In the genomic region with DNA sequence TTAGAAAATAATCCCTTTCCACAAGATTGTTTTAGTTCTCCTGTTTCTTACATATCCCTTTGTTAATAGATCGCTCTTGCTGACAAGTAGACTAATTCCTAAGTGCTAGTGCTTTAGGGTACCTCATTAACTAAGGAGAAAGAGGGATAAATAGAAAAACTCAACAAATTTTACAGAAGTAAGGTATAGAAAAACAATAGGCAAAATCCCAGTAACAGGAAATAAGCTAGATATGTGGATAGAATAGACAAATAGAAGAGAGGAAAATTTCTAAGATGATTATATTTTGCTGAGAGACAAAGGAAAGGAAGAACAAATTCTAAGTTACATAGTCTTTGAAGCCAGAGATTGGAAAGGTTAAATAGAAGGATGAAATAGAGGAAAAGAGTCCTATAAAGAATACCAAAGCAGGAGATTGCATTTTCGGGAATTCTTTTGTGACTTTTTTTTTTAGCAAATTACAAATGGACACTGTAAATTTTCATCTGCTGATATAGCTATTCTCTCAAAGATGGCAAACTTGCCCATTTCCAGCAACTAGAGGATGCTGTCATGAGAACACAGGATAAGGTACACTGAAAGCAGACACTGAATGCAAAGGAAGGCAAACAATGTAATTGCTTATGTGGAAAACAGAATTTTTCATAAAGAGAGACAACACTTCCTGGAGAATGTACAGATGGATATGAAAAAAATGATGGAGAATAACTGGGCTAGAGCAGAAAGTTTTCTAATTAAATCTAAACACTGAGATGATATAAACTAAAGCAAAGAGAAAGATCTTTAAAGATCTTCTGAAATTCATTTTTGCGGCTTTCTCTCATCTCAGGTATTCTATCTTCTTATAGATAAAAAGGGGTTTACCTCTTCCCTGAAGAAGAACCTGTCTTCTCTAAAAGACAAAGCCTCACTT, we compare ENCODE assay signal across 18 cellular contexts. TPM values are rescaled to one million over a fixed set of nuclear protein-coding genes. Genes with fewer than 3 reads are reported as not detected.
DNase-seq lines count a peak whose midpoint lies in the region; ATAC-seq, FAIRE-seq and TF ChIP-seq lines count a peak whose summit lies in the region.
"Had no signal": no experiment of that assay in that cellular context is flagged by ENCODE, and none has a peak within 500 bp of the region (broad histone marks: within the 10 kb centered on the region; RNA-seq: fewer than 3 reads in every experiment).

No MANE protein-coding gene starts in this region.

- peaks cover 52% of the 10 kb centered on the region for H3K79me2 ChIP-seq in DND-41 (ENCODE audit: insufficient read depth, low read length)
- peaks cover 68% of the 10 kb centered on the region for H3K79me2 ChIP-seq in Loucy (ENCODE audit: insufficient read depth, low read length)
- peaks cover 41% of the 10 kb centered on the region for H3K79me2 ChIP-seq in GM12878 (ENCODE audit: control insufficient read depth, insufficient read depth, low read length)
- H3K79me2 ChIP-seq: parathyroid adenoma had no signal

- H3F3A ChIP-seq in Loucy (ENCODE audit: low read depth) = peaks cover 5% of the 10 kb centered on the region; the same call in 1 of the 2 replicates

- H3K27me3 ChIP-seq in DND-41 (ENCODE audit: insufficient read depth, low read length, poor library complexity) (no peaks in the 10 kb centered on the region), Loucy (ENCODE audit: insufficient read depth, low read length, poor library complexity, severe bottlenecking) (no peaks in the 10 kb centered on the region), GM12878 (replicated peaks in 1 of 2; ENCODE audit: control insufficient read depth in 2 of 2, insufficient read depth in 2 of 2, low read length in 1 of 2) (no peaks in the 10 kb centered on the region), small intestine (ENCODE audit: control insufficient read depth in 2 of 2, insufficient read depth in 2 of 2, low read length in 2 of 2) (no peaks in the 10 kb centered on the region), left ventricle myocardium inferior (ENCODE audit: low read depth) (no peaks in the 10 kb centered on the region), aorta (ENCODE audit: control insufficient read depth in 1 of 2, insufficient read depth in 2 of 2, low read length in 1 of 2) (peaks cover 0 to 2% of the 10 kb centered on the region in 2 donors)
- H3K27me3 ChIP-seq: dorsolateral prefrontal cortex had no signal

- FAIRE-seq in GM12878 (lab: Jason Lieb, UNC) (no peak), small intestine (lab: Jason Lieb, UNC) (no peak)
- FAIRE-seq: H1 had no signal

- peaks cover 19% of the 10 kb centered on the region for H3K36me3 ChIP-seq in DND-41 (ENCODE audit: insufficient read depth, low read length)
- peaks cover 14% of the 10 kb centered on the region for H3K36me3 ChIP-seq in Loucy (ENCODE audit: insufficient read depth, low read length)
- peaks cover 0 to 6% of the 10 kb centered on the region in 2 experiments; a peak in 2 of 4 replicates for H3K36me3 ChIP-seq in GM12878 (ENCODE audit: control insufficient read depth in 2 of 2, insufficient read depth in 2 of 2, low read length in 1 of 2)
- no peaks in the 10 kb centered on the region for H3K36me3 ChIP-seq in small intestine (ENCODE audit: control insufficient read depth in 2 of 2, insufficient read depth in 2 of 2, low read length in 2 of 2)
- no peaks in the 10 kb centered on the region for H3K36me3 ChIP-seq in left ventricle myocardium inferior
- H3K36me3 ChIP-seq in aorta (ENCODE audit: control insufficient read depth in 1 of 2, insufficient read depth in 2 of 2, low read length in 1 of 2) = no peaks in the 10 kb centered on the region

- H3K9me2 ChIP-seq in Loucy (replicated peaks; ENCODE audit: low read depth, low read length) = no peaks in the 10 kb centered on the region

- H3K4me3 Mint-ChIP-seq in nephron progenitor cell = no peak overlapping the region

- no peak overlapping the region for H3K27ac Mint-ChIP-seq in nephron progenitor cell

- in situ Hi-C loops in GM12878 (cut with MboI) = no loop called here

- H3K36me3 Mint-ChIP-seq in nephron progenitor cell (ENCODE audit: low read depth) = no peaks in the 10 kb centered on the region

- H3K9me3 ChIP-seq in DND-41 (ENCODE audit: insufficient read depth, low read length, severe bottlenecking) (no peaks in the 10 kb centered on the region), Loucy (ENCODE audit: insufficient read depth, low read depth, low read length) (no peaks in the 10 kb centered on the region), GM12878 (replicated peaks; ENCODE audit: control insufficient read depth, insufficient read depth, low read length) (no peaks in the 10 kb centered on the region; the same call in 1 of the 3 replicates), small intestine (ENCODE audit: control insufficient read depth, low read depth) (no peaks in the 10 kb centered on the region), left ventricle myocardium inferior (replicated peaks) (no peaks in the 10 kb centered on the region), aorta (ENCODE audit: control insufficient read depth, low read length) (no peaks in the 10 kb centered on the region)

- CTCF ChIA-PET in GM12878 (lab: Yijun Ruan, JAX) = interaction anchor here (1.1 to 19.3 kb wide), 7 partner anchors 9 to 393 kb away, joined by 3 to 835 read pairs (median 10); no protein-coding TSS in a partner anchor

- SMC1A ChIA-PET in GM12878 (lab: Charles Lee; ENCODE audit: uncharacterized antibody, unreplicated experiment) = interaction anchor here (1.2 to 22.8 kb wide), 7 partner anchors 9 to 107 kb away, joined by 3 to 814 read pairs (median 13); no protein-coding TSS in a partner anchor

- TF ChIP-seq POLR2A in GM12878 (IDR thresholded peaks at IDR 0.05; ENCODE audit: low read depth, low read length) = no peak

- H3K4me1 ChIP-seq in DND-41 (ENCODE audit: insufficient read depth, low read length) = peaks cover 75% of the 10 kb centered on the region
- H3K4me1 ChIP-seq in Loucy (ENCODE audit: insufficient read depth, low read length, poor library complexity, severe bottlenecking) = peaks cover 47% of the 10 kb centered on the region
- H3K4me1 ChIP-seq in GM12878 (ENCODE audit: control insufficient read depth, insufficient read depth, low read length) = peaks cover 13% of the 10 kb centered on the region
- H3K4me1 ChIP-seq in small intestine (ENCODE audit: control insufficient read depth in 2 of 2, insufficient read depth in 1 of 2, low read depth in 1 of 2, low read length in 1 of 2) = peaks cover 0 to 2% of the 10 kb centered on the region in 2 donors
- H3K4me1 ChIP-seq in left ventricle myocardium inferior = no peaks in the 10 kb centered on the region
- H3K4me1 ChIP-seq in aorta (ENCODE audit: control insufficient read depth in 1 of 2, insufficient read depth in 2 of 2, low read length in 2 of 2) = no peaks in the 10 kb centered on the region
- H3K4me1 ChIP-seq: parathyroid adenoma had no signal

- TF ChIP-seq CTCF in DND-41 (IDR thresholded peaks at IDR 0.05; ENCODE audit: borderline replicate concordance, extremely low read depth, low read length, poor library complexity, severe bottlenecking) (no peak), Loucy (conservative IDR thresholded peaks at IDR 0.05; ENCODE audit: low read length) (no peak), GM12878 (IDR thresholded peaks at IDR 0.05 in 2 of 3, conservative IDR thresholded peaks at IDR 0.05 in 1 of 3; ENCODE audit: control insufficient read depth in 2 of 3, extremely low read depth in 1 of 3, insufficient read depth in 1 of 3, low read depth in 3 of 3, low read length in 3 of 3) (no peak), nephron progenitor cell (IDR thresholded peaks at IDR 0.05) (no peak), left ventricle myocardium inferior (IDR thresholded peaks at IDR 0.05; ENCODE audit: borderline replicate concordance) (no peak)

- no peak for DNase-seq in DND-41
- DNase-seq in GM12878 (ENCODE audit: low read depth, low spot score) = no peak
- no peak for DNase-seq in small intestine
- DNase-seq in nephron progenitor cell = no peak
- DNase-seq in left ventricle myocardium inferior = no peak
- no peak for DNase-seq in aorta
- DNase-seq: amniotic stem cell, dorsolateral prefrontal cortex, GF-D8, left ventricle myocardium superior, NCI-H146, NCI-H748 treated with DMSO at 0.1 percent for 48 hours had no signal

- ATAC-seq in DND-41 (ENCODE audit: insufficient read depth, low read depth) (no peak), GM12878 (no peak), HG03139 (IDR thresholded peaks at IDR 0.05; ENCODE audit: unreplicated experiment) (no peak), aorta (ENCODE audit: low FRiP score) (no peak)
- ATAC-seq: left ventricle myocardium superior had no signal

- peak overlapping the region; percentile 71 for H3K4me2 ChIP-seq in DND-41 (ENCODE audit: insufficient read depth, low read length)
- H3K4me2 ChIP-seq in Loucy (ENCODE audit: low read depth, low read length, poor library complexity, severe bottlenecking) = peak overlapping the region; percentile 98
- peak overlapping the region; percentile 53 for H3K4me2 ChIP-seq in GM12878 (ENCODE audit: control insufficient read depth, insufficient read depth)

- H3K4me1 Mint-ChIP-seq in nephron progenitor cell = peaks cover 26% of the 10 kb centered on the region

- no peak overlapping the region for H2AFZ ChIP-seq in DND-41 (ENCODE audit: low read depth, low read length)
- H2AFZ ChIP-seq in Loucy (ENCODE audit: low read length) = no peak overlapping the region
- H2AFZ ChIP-seq in GM12878 (ENCODE audit: control insufficient read depth, low read depth, low read length) = no peak overlapping the region
- H2AFZ ChIP-seq: parathyroid adenoma had no signal

- BruUV-seq in GM12878 (replicated peaks; lab: Mats Ljungman, UMichigan) = TSS peak; percentile 69

- TF ChIP-seq RAD21 in GM12878 (IDR thresholded peaks at IDR 0.05; ENCODE audit: insufficient read depth, low read depth, low read length) = no peak

- RAD21 ChIA-PET in GM12878 (lab: Charles Lee; ENCODE audit: unreplicated experiment) = interaction anchor here (0.9 to 17.5 kb wide), 14 partner anchors 9 to 1671 kb away, joined by 3 to 577 read pairs (median 4); a partner anchor contains a TSS

- 34% methylated on average over 3 of the region's 3 CpGs for WGBS in GM12878 (ENCODE audit: insufficient coverage, insufficient replicate concordance, low lambda C conversion rate, missing lambda C conversion rate)
- 61 to 85% (median 73%) methylated on average over 3 of the region's 3 CpGs for WGBS in small intestine, 3 donors
- WGBS in aorta, 2 donors = 86 to 88% methylated on average over 3 of the region's 3 CpGs

- H3K27ac ChIP-seq in DND-41 (ENCODE audit: low read length) = peak overlapping the region; percentile 92
- peak overlapping the region; percentile 29 for H3K27ac ChIP-seq in GM12878 (ENCODE audit: control insufficient read depth, insufficient read depth)
- H3K27ac ChIP-seq in small intestine (ENCODE audit: low read depth in 1 of 2, low read length in 1 of 2) = peak overlapping the region; percentile 32 to 91
- H3K27ac ChIP-seq in left ventricle myocardium inferior (replicated peaks) = no peak overlapping the region
- no peak overlapping the region for H3K27ac ChIP-seq in aorta (ENCODE audit: low read depth in 1 of 2, low read length in 2 of 2)
- H3K27ac ChIP-seq: C4-2B, parathyroid adenoma, SK-N-MC had no signal

- POLR2A ChIA-PET in GM12878 (lab: Charles Lee) = interaction anchor here (0.9 to 2.8 kb wide), 9 partner anchors 7 to 109 kb away, joined by 3 to 12 read pairs (median 6); a partner anchor contains a TSS

- H3K9ac ChIP-seq in DND-41 (ENCODE audit: low read depth, low read length) = peak overlapping the region; percentile 70
- H3K9ac ChIP-seq in Loucy (ENCODE audit: low read depth, low read length, poor library complexity, severe bottlenecking) = peak overlapping the region; percentile 78
- peak overlapping the region; percentile 51 for H3K9ac ChIP-seq in GM12878 (ENCODE audit: control insufficient read depth, insufficient read depth, low read length)
- H3K9ac ChIP-seq: parathyroid adenoma had no signal

- intact Hi-C loops in GM12878 (cut with micrococcal nuclease; ENCODE audit: unreplicated experiment) = no loop called here
- intact Hi-C loops in left ventricle myocardium inferior (cut with micrococcal nuclease) = no loop called here
- intact Hi-C loops in aorta (cut with DNase I) = loop anchor here in 1 of 2 donors (10.0 kb wide), 1 partner anchor 385 kb away; no protein-coding TSS in a partner anchor

- H3K4me3 ChIP-seq in DND-41 (ENCODE audit: low read depth in 1 of 2, low read length in 2 of 2) = peak overlapping the region; percentile 39 to 63
- peak overlapping the region; percentile 79 for H3K4me3 ChIP-seq in Loucy (ENCODE audit: low read length, poor library complexity, severe bottlenecking)
- H3K4me3 ChIP-seq in GM12878 = peak overlapping the region; percentile 87
- peak overlapping the region; percentile 35 to 46 for H3K4me3 ChIP-seq in small intestine (ENCODE audit: low read depth in 1 of 2, low read length in 2 of 2)
- no peak overlapping the region for H3K4me3 ChIP-seq in left ventricle myocardium inferior
- H3K4me3 ChIP-seq in aorta (ENCODE audit: low read length in 2 of 2) = no peak overlapping the region
- H3K4me3 ChIP-seq: SK-N-MC had no signal

- H3K9me3 Mint-ChIP-seq in nephron progenitor cell = no peaks in the 10 kb centered on the region

- no peak for TF ChIP-seq EP300 in GM12878 (IDR thresholded peaks at IDR 0.05; ENCODE audit: borderline replicate concordance in 1 of 2, control insufficient read depth in 1 of 2, low read depth in 2 of 2, low read length in 2 of 2)

- H3K27me3 Mint-ChIP-seq in nephron progenitor cell (ENCODE audit: low read depth, poor library complexity) = no peaks in the 10 kb centered on the region

- H4K20me1 ChIP-seq in DND-41 (ENCODE audit: insufficient read depth, low read length) (no peaks in the 10 kb centered on the region), Loucy (ENCODE audit: insufficient read depth, low read length, poor library complexity, severe bottlenecking) (peaks cover 16% of the 10 kb centered on the region), GM12878 (ENCODE audit: control insufficient read depth, insufficient read depth) (no peaks in the 10 kb centered on the region)

RNA-seq across cellular contexts. Expression of a gene that starts 0.8 kb away (rescaled TPM):
- total RNA-seq in GM12878 (2013; cell fraction: nucleolus; rRNA removed) = 224 and 241 TPM in 2 replicates
- 15.0 and 23.3 TPM in 2 replicates for total RNA-seq in GM12878 (2014; rRNA removed)
- 18.2 and 21.8 TPM in 2 replicates for total RNA-seq in GM12878 (2014; rRNA removed; fragmentation: Illumina TruSeq; extraction: Trizol)
- total RNA-seq in GM12878 (2021) = 10.8 and 12.4 TPM in 2 replicates
- polyA plus RNA-seq in GM12878 (2011; ENCODE audit: low read depth) = 20.1 TPM
- polyA plus RNA-seq in GM12878 (2011; rRNA removed) = 156 and 338 TPM in 2 replicates
- polyA plus RNA-seq in GM12878 (2011; cell fraction: cytosol; rRNA removed) = 40.2 and 51.7 TPM in 2 replicates
- polyA plus RNA-seq in GM12878 (2011; cell fraction: nucleus; rRNA removed) = 75.4 and 142 TPM in 2 replicates
- 23.3 and 64.7 TPM in 2 replicates for polyA plus RNA-seq in GM12878 (2012)
- polyA plus RNA-seq in GM12878 (2014; fragmentation: Illumina TruSeq; extraction: Trizol) = 10.3 and 22.3 TPM in 2 replicates
- polyA plus RNA-seq in GM12878 (2014; fragmentation: Nextera tagmentation; extraction: Ambion mirVana) = 10 to 100 TPM; 32.9 to 55.7 TPM
- 7.9 and 15.0 TPM in 2 replicates for polyA plus RNA-seq in GM12878 (2014; rRNA removed)
- 1 to 10 TPM; 7.3 to 8.0 TPM for polyA plus RNA-seq in GM12878 (2016; fragmentation: Nextera tagmentation; extraction: Ambion mirVana)
- 172 and 240 TPM in 2 replicates for polyA minus RNA-seq in GM12878 (2011; rRNA and poly(A)+ RNA removed)
- 37.4 and 42.2 TPM in 2 replicates for polyA minus RNA-seq in GM12878 (2011; cell fraction: cytosol; rRNA and poly(A)+ RNA removed)
- 166 and 176 TPM in 2 replicates for polyA minus RNA-seq in GM12878 (2011; cell fraction: nucleus; rRNA and poly(A)+ RNA removed)
- 1 to 10 TPM; 1.8 to 6.2 (median 4.1) TPM for polyA plus RNA-seq in small intestine
- total RNA-seq in left ventricle myocardium inferior = 0.25 TPM
- total RNA-seq in aorta = 1 to 10 TPM; 4.4 to 8.4 TPM
- polyA plus RNA-seq in aorta = under 1 TPM in 1 of 2 donors, not detected in 1; 0.59 TPM
- total RNA-seq: H1 had no signal
- polyA plus RNA-seq: H1 had no signal

RNA-seq across cellular contexts. Expression of a gene that starts 27.0 kb away (rescaled TPM):
- 0.92 and 0.98 TPM in 2 replicates for total RNA-seq in GM12878 (2013; cell fraction: nucleolus; rRNA removed)
- 25.0 and 25.9 TPM in 2 replicates for total RNA-seq in GM12878 (2014; rRNA removed)
- 43.7 and 44.2 TPM in 2 replicates for total RNA-seq in GM12878 (2014; rRNA removed; fragmentation: Illumina TruSeq; extraction: Trizol)
- total RNA-seq in GM12878 (2021) = 29.0 and 33.6 TPM in 2 replicates
- polyA plus RNA-seq in GM12878 (2011; ENCODE audit: low read depth) = 95.5 TPM
- polyA plus RNA-seq in GM12878 (2011; rRNA removed) = 4.6 and 7.9 TPM in 2 replicates
- 1.9 and 2.1 TPM in 2 replicates for polyA plus RNA-seq in GM12878 (2011; cell fraction: cytosol; rRNA removed)
- polyA plus RNA-seq in GM12878 (2011; cell fraction: nucleus; rRNA removed) = 1.6 and 3.5 TPM in 2 replicates
- polyA plus RNA-seq in GM12878 (2012) = 87.0 and 87.9 TPM in 2 replicates
- 48.6 and 53.9 TPM in 2 replicates for polyA plus RNA-seq in GM12878 (2014; fragmentation: Illumina TruSeq; extraction: Trizol)
- 10 to 100 TPM; 53.3 to 56.5 TPM for polyA plus RNA-seq in GM12878 (2014; fragmentation: Nextera tagmentation; extraction: Ambion mirVana)
- 35.7 and 37.8 TPM in 2 replicates for polyA plus RNA-seq in GM12878 (2014; rRNA removed)
- 10 to 100 TPM; 50.9 to 52.9 TPM for polyA plus RNA-seq in GM12878 (2016; fragmentation: Nextera tagmentation; extraction: Ambion mirVana)
- polyA minus RNA-seq in GM12878 (2011; rRNA and poly(A)+ RNA removed) = 0.88 and 2.4 TPM in 2 replicates
- 2.4 TPM in 1 of 2 replicates, not detected in the other for polyA minus RNA-seq in GM12878 (2011; cell fraction: cytosol; rRNA and poly(A)+ RNA removed)
- 1.8 and 3.0 TPM in 2 replicates for polyA minus RNA-seq in GM12878 (2011; cell fraction: nucleus; rRNA and poly(A)+ RNA removed)
- polyA plus RNA-seq in small intestine = 1 to 10 TPM in 1 of 3 donors, under 1 TPM in 1, not detected in 1; 0.92 to 2.4 TPM
- total RNA-seq in left ventricle myocardium inferior = not detected
- total RNA-seq in aorta = 1 to 10 TPM in 1 of 2 donors, not detected in 1; 2.1 TPM
- polyA plus RNA-seq in aorta = not detected
- total RNA-seq: H1, left ventricle myocardium superior had no signal
- polyA plus RNA-seq: H1 had no signal

Comparison
In these comparisons a context has a peak if more than half of its experiments do, and no peak if none do; other contexts are left out.
1. H3K27ac ChIP-seq: peak in DND-41 (single experiment), GM12878 (single experiment) and small intestine (2 of 2); none in left ventricle myocardium inferior (single experiment) and aorta (0 of 2).
2. H3K4me3 ChIP-seq: peak in DND-41 (2 of 2), Loucy (single experiment), GM12878 (single experiment) and small intestine (2 of 2); none in left ventricle myocardium inferior (single experiment) and aorta (0 of 2).
3. Peak in every context shown above with its lines, with median percentiles within 50 percentile points of each other: H3K4me2 ChIP-seq and H3K9ac ChIP-seq.